ENCODE assay signal across 21 cellular contexts in genomic region chr4:109334596-109335105, GRCh38. TPM values are rescaled to one million over a fixed set of nuclear protein-coding genes. Genes with fewer than 3 reads are reported as not detected.
"Had no signal": no experiment of that assay in that cellular context is flagged by ENCODE, and none has a peak within 500 bp of the region (broad histone marks: within the 10 kb centered on the region; RNA-seq: fewer than 3 reads in every experiment).

No MANE protein-coding gene starts in this region.

- H3K4me3 ChIP-seq: colonic mucosa, psoas muscle, sigmoid colon, skin epidermis, suprapubic skin, thyroid gland had no signal

- H3K27ac ChIP-seq: colonic mucosa, foreskin keratinocyte, neutrophil, psoas muscle, sigmoid colon, skin epidermis, suprapubic skin had no signal

- H3K36me3 Mint-ChIP-seq: natural killer cell treated with Interleukin-12 subunit alpha and Interleukin-12 subunit beta and Interleukin-15 and Interleukin-18, amount 100 ng/mL, for 72 hours; type B pancreatic cell had no signal

- DNase-seq: colonic mucosa; dermis blood vessel endothelial cell; foreskin keratinocyte; head of caudate nucleus; hippocampal formation; kidney glomerular epithelial cell; mammary epithelial cell; psoas muscle; retina; sigmoid colon; stimulated activated CD4-positive, alpha-beta T cell treated with anti-CD3 and anti-CD28 coated beads, Interleukin-2, amount 100 ng/mL, for 24 hours; stimulated activated CD4-positive, alpha-beta T cell treated with anti-CD3 and anti-CD28 coated beads, Interleukin-4, amount 100 ng/mL, for 4 hours; stimulated activated naive CD8-positive, alpha-beta T cell treated with anti-CD3 and anti-CD28 coated beads, Interleukin-15, Interleukin-2, amounts not matched to agents 100 U/mL and 50 U/mL, for 24 hours; thyroid gland had no signal

- H3K4me3 Mint-ChIP-seq: mesothelial cell of epicardium; natural killer cell treated with Interleukin-12 subunit alpha and Interleukin-12 subunit beta and Interleukin-15 and Interleukin-18, amount 100 ng/mL, for 72 hours; type B pancreatic cell had no signal

- H3K9me3 Mint-ChIP-seq: natural killer cell treated with Interleukin-12 subunit alpha and Interleukin-12 subunit beta and Interleukin-15 and Interleukin-18, amount 100 ng/mL, for 72 hours; type B pancreatic cell had no signal

- ATAC-seq: foreskin keratinocyte; left lobe of liver; natural killer cell treated with Interleukin-12 subunit alpha and Interleukin-12 subunit beta and Interleukin-15 and Interleukin-18, amount 100 ng/mL, for 72 hours; psoas muscle; stimulated activated naive CD8-positive, alpha-beta T cell treated with anti-CD3 and anti-CD28 coated beads, Interleukin-15, Interleukin-2, amounts not matched to agents 100 U/mL and 50 U/mL, for 24 hours had no signal

- H3K27me3 ChIP-seq: colonic mucosa, foreskin keratinocyte, sigmoid colon, suprapubic skin, thyroid gland had no signal

- H3K27me3 Mint-ChIP-seq: type B pancreatic cell had no signal

- H3K36me3 ChIP-seq: colonic mucosa, neutrophil, sigmoid colon, suprapubic skin, thyroid gland had no signal

- H3K27ac Mint-ChIP-seq: mesothelial cell of epicardium; natural killer cell treated with Interleukin-12 subunit alpha and Interleukin-12 subunit beta and Interleukin-15 and Interleukin-18, amount 100 ng/mL, for 72 hours; type B pancreatic cell had no signal

- H3K4me1 ChIP-seq: colonic mucosa, foreskin keratinocyte, psoas muscle, sigmoid colon, suprapubic skin had no signal

- H3K9me3 ChIP-seq: colonic mucosa, neutrophil, psoas muscle, suprapubic skin, thyroid gland had no signal

RNA-seq across cellular contexts. Expression of gene COL25A1, which starts 32.2 kb away (rescaled TPM):
- total RNA-seq: foreskin keratinocyte; natural killer cell treated with Interleukin-12 subunit alpha and Interleukin-12 subunit beta and Interleukin-15 and Interleukin-18, amount 100 ng/mL, for 72 hours had no signal
- polyA plus RNA-seq: foreskin keratinocyte, mammary epithelial cell had no signal
